Comparison of ENCODE assay signal across 23 cellular contexts in genomic region chr14:67377916-67378315, GRCh38. TPM values are rescaled to one million over a fixed set of nuclear protein-coding genes. Genes with fewer than 3 reads are reported as not detected.
"Had no signal": no experiment of that assay in that cellular context is flagged by ENCODE, and none has a peak within 500 bp of the region (broad histone marks: within the 10 kb centered on the region; RNA-seq: fewer than 3 reads in every experiment).

No MANE protein-coding gene starts in this region.

- H3K27me3 Mint-ChIP-seq: activated naive CD4-positive, alpha-beta T cell treated with anti-CD3 and anti-CD28 coated beads, Interleukin-2, amount 50 U/mL, for 24 hours had no signal

- H3K9me3 ChIP-seq: esophagus muscularis mucosa, gastroesophageal sphincter, heart left ventricle, left ventricle myocardium inferior, spleen, tibial artery had no signal

- DNase-seq: activated CD4-positive, alpha-beta T cell treated with anti-CD3 and anti-CD28 coated beads for 1 hour; activated CD4-positive, alpha-beta T cell treated with anti-CD3 and anti-CD28 coated beads, Interleukin-2, amount 50 U/mL, for 4 hours; activated gamma-delta T cell; activated T-cell treated with anti-CD3 and anti-CD28 coated beads, Interleukin-2, amount 50 U/mL, for 48 hours; amniotic stem cell; dermis blood vessel endothelial cell; effector memory CD4-positive, alpha-beta T cell; heart left ventricle; left ventricle myocardium inferior; occipital lobe; posterior cingulate gyrus; spleen; stimulated activated CD4-positive, alpha-beta T cell treated with anti-CD3 and anti-CD28 coated beads, Interleukin-4, amount 100 ng/mL, for 4 hours; stimulated activated naive CD4-positive, alpha-beta T cell treated with Interleukin-2 at 50 U/mL for 16 hours; T-helper 2 cell; tibial artery had no signal

- ATAC-seq: gastroesophageal sphincter, heart left ventricle had no signal

- H3K4me1 ChIP-seq: esophagus muscularis mucosa, gastroesophageal sphincter, heart left ventricle, left ventricle myocardium inferior, tibial artery had no signal

- H3K4me3 ChIP-seq: cardiac muscle cell, esophagus muscularis mucosa, gastroesophageal sphincter, heart left ventricle, left ventricle myocardium inferior, spleen, tibial artery had no signal

- H3K4me3 Mint-ChIP-seq: activated naive CD4-positive, alpha-beta T cell treated with anti-CD3 and anti-CD28 coated beads, Interleukin-2, amount 50 U/mL, for 24 hours had no signal

- H3K9me3 Mint-ChIP-seq: activated naive CD4-positive, alpha-beta T cell treated with anti-CD3 and anti-CD28 coated beads, Interleukin-2, amount 50 U/mL, for 24 hours had no signal

- H3K27ac ChIP-seq: cardiac muscle cell, esophagus muscularis mucosa, gastroesophageal sphincter, heart left ventricle, left ventricle myocardium inferior, spleen, tibial artery, VCaP had no signal

- H3K27me3 ChIP-seq: cardiac muscle cell, esophagus muscularis mucosa, gastroesophageal sphincter, heart left ventricle, spleen, tibial artery had no signal

- FAIRE-seq: endothelial cell of umbilical vein had no signal

RNA-seq across cellular contexts. Expression of gene PLEK2, which starts 34.0 kb away (rescaled TPM):
- total RNA-seq: chondrocyte, left ventricle myocardium inferior had no signal
